In the genomic region with DNA sequence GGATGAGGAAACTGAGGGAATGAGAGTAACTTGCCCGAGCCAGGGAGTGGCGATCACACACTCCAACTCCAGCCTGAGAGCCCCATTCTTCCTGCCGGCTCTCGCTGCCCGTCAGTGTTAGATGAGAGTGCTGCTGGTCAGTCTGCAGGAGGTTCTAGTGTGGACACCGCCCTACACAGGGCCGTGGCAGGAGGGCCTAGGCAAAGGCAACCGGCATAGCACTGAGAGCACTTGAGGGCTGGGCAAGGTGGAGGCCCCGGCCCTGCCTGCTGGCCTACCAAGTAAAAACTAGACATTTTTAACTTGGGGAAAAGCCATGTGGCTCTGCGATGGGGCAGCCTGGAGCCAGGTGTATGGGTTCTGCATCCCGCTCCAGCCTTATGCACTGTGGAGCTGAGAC, we compare ENCODE assay signal across 15 cellular contexts.
DNase-seq lines count a peak whose midpoint lies in the region; ATAC-seq and TF ChIP-seq lines count a peak whose summit lies in the region.
"Had no signal": no experiment of that assay in that cellular context is flagged by ENCODE, and none has a peak within 500 bp of the region (broad histone marks: within the 10 kb centered on the region; RNA-seq: fewer than 3 reads in every experiment).

No MANE protein-coding gene starts in this region.

- H3K9me3 ChIP-seq in CD4-positive, alpha-beta memory T cell (ENCODE audit: control insufficient read depth in 1 of 2, low read length in 2 of 2) = no peaks in the 10 kb centered on the region
- H3K9me3 ChIP-seq in ascending aorta = no peaks in the 10 kb centered on the region
- H3K9me3 ChIP-seq: A549, ovary had no signal

- POLR2A ChIA-PET in activated CD4-positive, alpha-beta memory T cell treated with anti-CD3 and anti-CD28 coated beads for 36 hours (lab: Charles Lee) = interaction anchor here (1.3 to 1.7 kb wide), 2 partner anchors 37 to 164 kb away, joined by 3 to 5 read pairs; no protein-coding TSS in a partner anchor
- POLR2A ChIA-PET in activated CD4-positive, alpha-beta memory T cell treated with anti-CD3 and anti-CD28 coated beads, Interleukin-2, amount 10 ng/mL, durations not matched to agents 7 days and 5 days (lab: Charles Lee) = interaction anchor here (1.5 to 2.6 kb wide), 5 partner anchors 54 to 164 kb away, joined by 5 to 11 read pairs (median 7); no protein-coding TSS in a partner anchor
- POLR2A ChIA-PET in CD4-positive, alpha-beta memory T cell (lab: Charles Lee; ENCODE audit: partially characterized antibody) = interaction anchor here (0.7 to 8.4 kb wide), 17 partner anchors 14 to 170 kb away, joined by 3 to 74 read pairs (median 10); no protein-coding TSS in a partner anchor

- peak overlapping the region; percentile 10 for H3K27ac ChIP-seq in CD4-positive, alpha-beta memory T cell (ENCODE audit: low read depth, low read length)
- no peak overlapping the region for H3K27ac ChIP-seq in ascending aorta
- H3K27ac ChIP-seq: A549, ovary had no signal

- TF ChIP-seq CTCF in ascending aorta (IDR thresholded peaks at IDR 0.05) = no peak
- no peak for TF ChIP-seq CTCF in omental fat pad (IDR thresholded peaks at IDR 0.05)
- no peak for TF ChIP-seq CTCF in CD14-positive monocyte (IDR thresholded peaks at IDR 0.05)

- no peak for DNase-seq in activated CD4-positive, alpha-beta memory T cell treated with anti-CD3 and anti-CD28 coated beads for 36 hours
- no peak for DNase-seq in activated CD4-positive, alpha-beta memory T cell treated with anti-CD3 and anti-CD28 coated beads, Interleukin-2, amount 10 ng/mL, durations not matched to agents 7 days and 5 days
- no peak for DNase-seq in CD4-positive, alpha-beta memory T cell
- peak; percentile 4 to 35 for DNase-seq in ascending aorta (ENCODE audit: low spot score in 2 of 2)
- peak; percentile 15 for DNase-seq in omental fat pad (ENCODE audit: low spot score)
- DNase-seq in CD14-positive monocyte (ENCODE audit: low spot score) = no peak
- no peak for DNase-seq in NCI-H1048 (lab: John Stamatoyannopoulos, UW)
- DNase-seq: DMS79, NCI-H510A had no signal

- H3K4me3 Mint-ChIP-seq in activated CD4-positive, alpha-beta memory T cell treated with anti-CD3 and anti-CD28 coated beads for 36 hours = no peak overlapping the region
- no peak overlapping the region for H3K4me3 Mint-ChIP-seq in activated CD4-positive, alpha-beta memory T cell treated with anti-CD3 and anti-CD28 coated beads, Interleukin-2, amount 10 ng/mL, durations not matched to agents 7 days and 5 days
- no peak overlapping the region for H3K4me3 Mint-ChIP-seq in CD4-positive, alpha-beta memory T cell
- H3K4me3 Mint-ChIP-seq in CD14-positive monocyte = no peak overlapping the region
- H3K4me3 Mint-ChIP-seq: CD8-positive, alpha-beta T cell; type B pancreatic cell had no signal

- peaks cover 35% of the 10 kb centered on the region for H3K36me3 Mint-ChIP-seq in activated CD4-positive, alpha-beta memory T cell treated with anti-CD3 and anti-CD28 coated beads for 36 hours
- H3K36me3 Mint-ChIP-seq in activated CD4-positive, alpha-beta memory T cell treated with anti-CD3 and anti-CD28 coated beads, Interleukin-2, amount 10 ng/mL, durations not matched to agents 7 days and 5 days (ENCODE audit: low read depth) = peaks cover 56% of the 10 kb centered on the region
- H3K36me3 Mint-ChIP-seq in CD4-positive, alpha-beta memory T cell = peaks cover 24 to 49% of the 10 kb centered on the region in 2 donors
- H3K36me3 Mint-ChIP-seq in CD14-positive monocyte = peaks cover 52 to 95% of the 10 kb centered on the region in 2 donors

- no peaks in the 10 kb centered on the region for H3K9me3 Mint-ChIP-seq in activated CD4-positive, alpha-beta memory T cell treated with anti-CD3 and anti-CD28 coated beads for 36 hours
- H3K9me3 Mint-ChIP-seq in activated CD4-positive, alpha-beta memory T cell treated with anti-CD3 and anti-CD28 coated beads, Interleukin-2, amount 10 ng/mL, durations not matched to agents 7 days and 5 days = no peaks in the 10 kb centered on the region
- no peaks in the 10 kb centered on the region for H3K9me3 Mint-ChIP-seq in CD4-positive, alpha-beta memory T cell
- H3K9me3 Mint-ChIP-seq in CD14-positive monocyte = peaks cover 0 to 2% (median 0%) of the 10 kb centered on the region in 7 donors
- H3K9me3 Mint-ChIP-seq: CD8-positive, alpha-beta T cell; IgD-negative memory B cell; type B pancreatic cell had no signal

- H3K27me3 ChIP-seq in CD4-positive, alpha-beta memory T cell (ENCODE audit: insufficient read depth, low read length) = no peaks in the 10 kb centered on the region
- H3K27me3 ChIP-seq in ascending aorta = no peaks in the 10 kb centered on the region
- H3K27me3 ChIP-seq: ovary had no signal

- H3K4me3 ChIP-seq in CD4-positive, alpha-beta memory T cell (ENCODE audit: low read length in 2 of 2) = no peak overlapping the region
- no peak overlapping the region for H3K4me3 ChIP-seq in ascending aorta
- H3K4me3 ChIP-seq: A549, ovary had no signal

- ATAC-seq in omental fat pad (ENCODE audit: low FRiP score) = no peak
- ATAC-seq in GM18873 (IDR thresholded peaks at IDR 0.05; ENCODE audit: low FRiP score, unreplicated experiment) = no peak

- CTCF ChIA-PET in activated CD4-positive, alpha-beta memory T cell treated with anti-CD3 and anti-CD28 coated beads for 36 hours (lab: Charles Lee) = interaction anchor here (0.6 to 10.1 kb wide), 22 partner anchors 10 to 518 kb away, joined by 3 to 209 read pairs (median 8); no protein-coding TSS in a partner anchor
- CTCF ChIA-PET in activated CD4-positive, alpha-beta memory T cell treated with anti-CD3 and anti-CD28 coated beads, Interleukin-2, amount 10 ng/mL, durations not matched to agents 7 days and 5 days (lab: Charles Lee) = interaction anchor here (0.7 to 3.0 kb wide), 11 partner anchors 36 to 171 kb away, joined by 3 to 44 read pairs (median 5); no protein-coding TSS in a partner anchor
- CTCF ChIA-PET in CD4-positive, alpha-beta memory T cell (lab: Charles Lee; ENCODE audit: partially characterized antibody) = interaction anchor here (0.7 to 9.8 kb wide), 20 partner anchors 13 to 831 kb away, joined by 3 to 144 read pairs (median 6); no protein-coding TSS in a partner anchor

- peaks cover 72% of the 10 kb centered on the region for H3K36me3 ChIP-seq in CD4-positive, alpha-beta memory T cell (ENCODE audit: insufficient read depth, low read length)
- H3K36me3 ChIP-seq in ascending aorta = peaks cover 46 to 67% of the 10 kb centered on the region in 2 donors
- H3K36me3 ChIP-seq: ovary had no signal

- H3K4me1 ChIP-seq in CD4-positive, alpha-beta memory T cell (ENCODE audit: insufficient read depth, low read length) = peaks cover 34% of the 10 kb centered on the region
- H3K4me1 ChIP-seq in ascending aorta = peaks cover under 1 to 7% of the 10 kb centered on the region in 2 donors
- H3K4me1 ChIP-seq: A549 had no signal

- H3K27ac Mint-ChIP-seq in activated CD4-positive, alpha-beta memory T cell treated with anti-CD3 and anti-CD28 coated beads for 36 hours = peak overlapping the region; percentile 75
- H3K27ac Mint-ChIP-seq in activated CD4-positive, alpha-beta memory T cell treated with anti-CD3 and anti-CD28 coated beads, Interleukin-2, amount 10 ng/mL, durations not matched to agents 7 days and 5 days = no peak overlapping the region
- H3K27ac Mint-ChIP-seq in CD4-positive, alpha-beta memory T cell = peak overlapping the region in 5 of 7 donors; percentile 57 to 94 (median 90)
- peak overlapping the region in 2 of 7 donors; percentile 13 to 18 for H3K27ac Mint-ChIP-seq in CD14-positive monocyte

- intact Hi-C loops in activated CD4-positive, alpha-beta memory T cell treated with anti-CD3 and anti-CD28 coated beads for 36 hours (cut with micrococcal nuclease) = loop anchor here (1.0 kb wide), 3 partner anchors 65 to 164 kb away; no protein-coding TSS in a partner anchor
- intact Hi-C loops in CD4-positive, alpha-beta memory T cell (cut with micrococcal nuclease) = loop anchor here (1.0 kb wide), 3 partner anchors 65 to 113 kb away; no protein-coding TSS in a partner anchor
- intact Hi-C loops in ascending aorta (cut with DNase I) (loop anchor here (1.0 to 5.0 kb wide), 3 partner anchors 65 to 408 kb away; no protein-coding TSS in a partner anchor), CD14-positive monocyte (cut with micrococcal nuclease) (loop anchor here in 1 of 2 donors (1.0 to 2.0 kb wide), 3 partner anchors 65 to 164 kb away; no protein-coding TSS in a partner anchor)

- peaks cover 13% of the 10 kb centered on the region for H3K4me1 Mint-ChIP-seq in activated CD4-positive, alpha-beta memory T cell treated with anti-CD3 and anti-CD28 coated beads for 36 hours (ENCODE audit: low read depth)
- peaks cover 24% of the 10 kb centered on the region for H3K4me1 Mint-ChIP-seq in activated CD4-positive, alpha-beta memory T cell treated with anti-CD3 and anti-CD28 coated beads, Interleukin-2, amount 10 ng/mL, durations not matched to agents 7 days and 5 days
- peaks cover 8 to 38% (median 17%) of the 10 kb centered on the region in 4 donors for H3K4me1 Mint-ChIP-seq in CD4-positive, alpha-beta memory T cell
- H3K4me1 Mint-ChIP-seq in CD14-positive monocyte = peaks cover 33% of the 10 kb centered on the region

- H3K27me3 Mint-ChIP-seq in activated CD4-positive, alpha-beta memory T cell treated with anti-CD3 and anti-CD28 coated beads for 36 hours = no peaks in the 10 kb centered on the region
- no peaks in the 10 kb centered on the region for H3K27me3 Mint-ChIP-seq in activated CD4-positive, alpha-beta memory T cell treated with anti-CD3 and anti-CD28 coated beads, Interleukin-2, amount 10 ng/mL, durations not matched to agents 7 days and 5 days
- no peaks in the 10 kb centered on the region for H3K27me3 Mint-ChIP-seq in CD4-positive, alpha-beta memory T cell
- no peaks in the 10 kb centered on the region for H3K27me3 Mint-ChIP-seq in CD14-positive monocyte (ENCODE audit: low read depth in 3 of 3)
- H3K27me3 Mint-ChIP-seq: type B pancreatic cell had no signal

Comparison
In these comparisons a context has a peak if more than half of its experiments do, and no peak if none do; other contexts are left out.
1. DNase-seq: peak in ascending aorta (2 of 2) and omental fat pad (single experiment); none in activated CD4-positive, alpha-beta memory T cell treated with anti-CD3 and anti-CD28 coated beads for 36 hours (single experiment), activated CD4-positive, alpha-beta memory T cell treated with anti-CD3 and anti-CD28 coated beads, Interleukin-2, amount 10 ng/mL, durations not matched to agents 7 days and 5 days (single experiment), CD4-positive, alpha-beta memory T cell (0 of 5), CD14-positive monocyte (single experiment) and NCI-H1048 (single experiment).